Comparison of ENCODE assay signal across 2 cellular contexts in the genomic region with DNA sequence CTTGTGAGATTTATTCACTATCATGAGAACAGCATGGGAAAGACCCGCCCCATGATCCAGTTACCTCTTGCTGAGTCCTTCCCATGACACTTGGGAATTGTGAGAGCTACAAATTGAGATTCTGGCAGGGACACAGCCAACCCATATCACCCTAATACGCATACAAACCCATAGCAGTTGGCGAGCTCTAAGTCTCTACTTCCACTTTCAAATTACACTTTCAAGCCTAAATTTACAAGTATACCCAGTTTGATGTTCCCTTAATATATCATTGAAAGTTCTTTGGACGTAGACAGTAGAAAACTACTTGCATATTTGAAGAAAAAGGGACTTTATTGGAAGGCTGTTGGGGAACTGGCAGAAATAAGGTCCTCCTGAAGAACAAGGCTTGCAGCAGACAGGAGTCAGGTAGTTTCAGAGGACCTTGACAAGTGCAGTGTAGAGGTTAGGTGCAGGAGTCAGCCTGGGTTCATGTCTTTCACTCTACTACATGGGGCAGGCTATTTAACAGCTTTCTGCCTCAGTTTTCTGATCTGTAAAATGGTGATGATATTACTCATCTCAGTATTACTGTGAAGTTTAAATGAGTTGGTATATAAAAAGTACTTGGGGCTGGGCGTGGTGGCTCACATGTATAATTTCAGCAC.
TF ChIP-seq lines count a peak whose summit lies in the region.

No MANE protein-coding gene starts in this region.

TF ChIP-seq in HepG2, 621 proteins besides CTCF, POLR2A, EP300 and RAD21 (continued from another document):
- TF ChIP-seq, protein P1, sequence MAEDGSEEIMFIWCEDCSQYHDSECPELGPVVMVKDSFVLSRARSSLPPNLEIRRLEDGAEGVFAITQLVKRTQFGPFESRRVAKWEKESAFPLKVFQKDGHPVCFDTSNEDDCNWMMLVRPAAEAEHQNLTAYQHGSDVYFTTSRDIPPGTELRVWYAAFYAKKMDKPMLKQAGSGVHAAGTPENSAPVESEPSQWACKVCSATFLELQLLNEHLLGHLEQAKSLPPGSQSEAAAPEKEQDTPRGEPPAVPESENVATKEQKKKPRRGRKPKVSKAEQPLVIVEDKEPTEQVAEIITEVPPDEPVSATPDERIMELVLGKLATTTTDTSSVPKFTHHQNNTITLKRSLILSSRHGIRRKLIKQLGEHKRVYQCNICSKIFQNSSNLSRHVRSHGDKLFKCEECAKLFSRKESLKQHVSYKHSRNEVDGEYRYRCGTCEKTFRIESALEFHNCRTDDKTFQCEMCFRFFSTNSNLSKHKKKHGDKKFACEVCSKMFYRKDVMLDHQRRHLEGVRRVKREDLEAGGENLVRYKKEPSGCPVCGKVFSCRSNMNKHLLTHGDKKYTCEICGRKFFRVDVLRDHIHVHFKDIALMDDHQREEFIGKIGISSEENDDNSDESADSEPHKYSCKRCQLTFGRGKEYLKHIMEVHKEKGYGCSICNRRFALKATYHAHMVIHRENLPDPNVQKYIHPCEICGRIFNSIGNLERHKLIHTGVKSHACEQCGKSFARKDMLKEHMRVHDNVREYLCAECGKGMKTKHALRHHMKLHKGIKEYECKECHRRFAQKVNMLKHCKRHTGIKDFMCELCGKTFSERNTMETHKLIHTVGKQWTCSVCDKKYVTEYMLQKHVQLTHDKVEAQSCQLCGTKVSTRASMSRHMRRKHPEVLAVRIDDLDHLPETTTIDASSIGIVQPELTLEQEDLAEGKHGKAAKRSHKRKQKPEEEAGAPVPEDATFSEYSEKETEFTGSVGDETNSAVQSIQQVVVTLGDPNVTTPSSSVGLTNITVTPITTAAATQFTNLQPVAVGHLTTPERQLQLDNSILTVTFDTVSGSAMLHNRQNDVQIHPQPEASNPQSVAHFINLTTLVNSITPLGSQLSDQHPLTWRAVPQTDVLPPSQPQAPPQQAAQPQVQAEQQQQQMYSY (CRISPR knock-in tag; IDR thresholded peaks at IDR 0.05), result no peak
TF ChIP-seq in HepG2: peak in this region for 1.

TF ChIP-seq in GM12878, 131 proteins besides CTCF, POLR2A, EP300 and RAD21 (continued from another document):
- TF ChIP-seq SPI1 (IDR thresholded peaks at IDR 0.05; ENCODE audit: borderline replicate concordance, insufficient read depth, low read depth, low read length), result no peak
- TF ChIP-seq TBL1XR1 (IDR thresholded peaks at IDR 0.05; ENCODE audit: low read depth, low read length), result no peak
- TF ChIP-seq PAX8 (IDR thresholded peaks at IDR 0.05), result no peak
- no peak for TF ChIP-seq NFYA (IDR thresholded peaks at IDR 0.05; ENCODE audit: borderline replicate concordance, low read depth, low read length)
- no peak for TF ChIP-seq ZNF384 (IDR thresholded peaks at IDR 0.05; ENCODE audit: borderline replicate concordance, low read depth, low read length)
- no peak for TF ChIP-seq PML (IDR thresholded peaks at IDR 0.05; ENCODE audit: low read length)
- no peak for TF ChIP-seq ZNF24 (IDR thresholded peaks at IDR 0.05)
- no peak for TF ChIP-seq NR2F1 (conservative IDR thresholded peaks at IDR 0.05)
- TF ChIP-seq NKRF (conservative IDR thresholded peaks at IDR 0.05), result no peak
- TF ChIP-seq LARP7 (IDR thresholded peaks at IDR 0.05), result no peak
- TF ChIP-seq HCFC1 (IDR thresholded peaks at IDR 0.05; ENCODE audit: low read length), result no peak
- no peak for TF ChIP-seq ETV6 (conservative IDR thresholded peaks at IDR 0.05 in 1 of 2, IDR thresholded peaks at IDR 0.05 in 1 of 2; ENCODE audit: borderline replicate concordance in 1 of 2, low read depth in 1 of 2)
- TF ChIP-seq IRF4 (IDR thresholded peaks at IDR 0.05; ENCODE audit: low read depth, low read length), result no peak
- TF ChIP-seq FOXK2 (IDR thresholded peaks at IDR 0.05), result no peak
- TF ChIP-seq ZBED1 (IDR thresholded peaks at IDR 0.05; ENCODE audit: borderline replicate concordance), result no peak
- no peak for TF ChIP-seq E2F4 (IDR thresholded peaks at IDR 0.05; ENCODE audit: low read depth, low read length)
